ENCODE assay signal across 15 cellular contexts in genomic region chr10:22931948-22932347, GRCh38. TPM values are rescaled to one million over a fixed set of nuclear protein-coding genes. Genes with fewer than 3 reads are reported as not detected.
DNase-seq lines count a peak whose midpoint lies in the region; ATAC-seq and TF ChIP-seq lines count a peak whose summit lies in the region.
"Had no signal": no experiment of that assay in that cellular context is flagged by ENCODE, and none has a peak within 500 bp of the region (broad histone marks: within the 10 kb centered on the region; RNA-seq: fewer than 3 reads in every experiment).

No MANE protein-coding gene starts in this region.

- H3K27ac Mint-ChIP-seq in HFFc6, result no peak overlapping the region
- H3K27ac Mint-ChIP-seq in naive thymus-derived CD4-positive, alpha-beta T cell, result no peak overlapping the region
- H3K27ac Mint-ChIP-seq in T-cell, result no peak overlapping the region
- H3K27ac Mint-ChIP-seq: activated CD4-positive, alpha-beta memory T cell treated with anti-CD3 and anti-CD28 coated beads, Interleukin-2, amount 10 ng/mL, durations not matched to agents 7 days and 5 days; nephron progenitor cell; type B pancreatic cell had no signal

- peaks cover 9% of the 10 kb centered on the region for H3K27me3 Mint-ChIP-seq in HFFc6 (ENCODE audit: insufficient read depth)
- peaks cover 0 to 6% (median 0%) of the 10 kb centered on the region in 5 donors for H3K27me3 Mint-ChIP-seq in naive thymus-derived CD4-positive, alpha-beta T cell
- peaks cover 3 to 4% of the 10 kb centered on the region in 2 donors for H3K27me3 Mint-ChIP-seq in T-cell
- H3K27me3 Mint-ChIP-seq: type B pancreatic cell had no signal

- no peak overlapping the region for H3K9ac ChIP-seq in SK-N-SH

- H3K36me3 Mint-ChIP-seq in HFFc6 (ENCODE audit: low read depth) (no peaks in the 10 kb centered on the region), T-cell (no peaks in the 10 kb centered on the region)
- H3K36me3 Mint-ChIP-seq in naive thymus-derived CD4-positive, alpha-beta T cell, result no peaks in the 10 kb centered on the region
- H3K36me3 Mint-ChIP-seq: type B pancreatic cell had no signal

- intact Hi-C loops in Panc1 (cut with micrococcal nuclease; ENCODE audit: unreplicated experiment) (no loop called here), transverse colon (cut with DNase I; ENCODE audit: low total_unique reads) (no loop called here)
- intact Hi-C loops in naive thymus-derived CD4-positive, alpha-beta T cell (cut with micrococcal nuclease), result no loop called here

- H3K9me2 ChIP-seq in SK-N-SH, result no peaks in the 10 kb centered on the region

- peak; percentile 48 for DNase-seq in HFFc6
- DNase-seq in Panc1 (ENCODE audit: low read depth, low spot score), result peak; percentile 28
- peak; percentile 20 for DNase-seq in glomerular visceral epithelial cell (ENCODE audit: extremely low spot score)
- no peak for DNase-seq in SK-N-SH
- no peak for DNase-seq in transverse colon
- DNase-seq in naive thymus-derived CD4-positive, alpha-beta T cell, result no peak
- DNase-seq in T-cell, result no peak
- DNase-seq: activated CD4-positive, alpha-beta memory T cell treated with anti-CD3 and anti-CD28 coated beads, Interleukin-2, amount 10 ng/mL, durations not matched to agents 7 days and 5 days; H7; nephron progenitor cell; RPMI8226; stimulated activated CD4-positive, alpha-beta T cell treated with anti-CD3 and anti-CD28 coated beads, Interleukin-4, amount 100 ng/mL, for 4 hours had no signal

- no peaks in the 10 kb centered on the region for H4K20me1 ChIP-seq in SK-N-SH (ENCODE audit: insufficient read depth)

- BruUV-seq in Panc1 (replicated peaks; lab: Mats Ljungman, UMichigan), result no TSS peak

- POLR2A ChIA-PET in Panc1 (lab: Charles Lee), result no interaction called here
- POLR2A ChIA-PET in SK-N-SH (lab: Yijun Ruan, JAX), result no interaction called here
- POLR2A ChIA-PET in naive thymus-derived CD4-positive, alpha-beta T cell (lab: Charles Lee), result interaction anchor here (0.7 kb wide), 1 partner anchor 191 kb away, joined by 3 read pairs; no protein-coding TSS in a partner anchor
- POLR2A ChIA-PET in T-cell (lab: Charles Lee), result no interaction called here

- in situ Hi-C loops in Panc1 (cut with HindIII; ENCODE audit: low pct_unique_long_range_greater_than_20kb, low sequenced_read_pairs) (no loop called here), transverse colon (cut with MboI; ENCODE audit: low pct_ligation_motif_present in 1 of 4, low pct_unique_long_range_greater_than_20kb in 1 of 4, low sequenced_read_pairs in 3 of 4) (no loop called here)

- H3K4me2 ChIP-seq in SK-N-SH, result no peak overlapping the region

- H3K79me2 ChIP-seq in SK-N-SH (ENCODE audit: insufficient read depth), result no peaks in the 10 kb centered on the region

- H3K9me3 ChIP-seq in Panc1 (ENCODE audit: control insufficient read depth, insufficient read depth, low read depth, low read length) (no peaks in the 10 kb centered on the region), SK-N-SH (no peaks in the 10 kb centered on the region), transverse colon (no peaks in the 10 kb centered on the region)
- no peaks in the 10 kb centered on the region for H3K9me3 ChIP-seq in naive thymus-derived CD4-positive, alpha-beta T cell (ENCODE audit: control insufficient read depth in 2 of 3, low read length in 3 of 3)

- TF ChIP-seq CTCF in HFFc6 (IDR thresholded peaks at IDR 0.05) (no peak), Panc1 (IDR thresholded peaks at IDR 0.05) (no peak), SK-N-SH (IDR thresholded peaks at IDR 0.05) (no peak), transverse colon (IDR thresholded peaks at IDR 0.05) (no peak)

- no peak overlapping the region for H3K27ac ChIP-seq in Panc1 (ENCODE audit: low read length)
- H3K27ac ChIP-seq in SK-N-SH (ENCODE audit: low read depth in 2 of 2, low read length in 1 of 2), result no peak overlapping the region
- no peak overlapping the region for H3K27ac ChIP-seq in transverse colon
- no peak overlapping the region for H3K27ac ChIP-seq in naive thymus-derived CD4-positive, alpha-beta T cell (ENCODE audit: low read depth, low read length)
- H3K27ac ChIP-seq: cardiac muscle cell had no signal

- CTCF ChIA-PET in Panc1 (lab: Charles Lee), result no interaction called here
- CTCF ChIA-PET in SK-N-SH (lab: Yijun Ruan, JAX), result interaction anchor here (2.1 kb wide), 1 partner anchor 346 kb away, joined by 5 read pairs; no protein-coding TSS in a partner anchor
- CTCF ChIA-PET in naive thymus-derived CD4-positive, alpha-beta T cell (lab: Charles Lee), result no interaction called here
- CTCF ChIA-PET in T-cell (lab: Charles Lee), result interaction anchor here in 1 of 2 donors (0.5 kb wide), 1 partner anchor 1261 kb away, joined by 8 read pairs; no protein-coding TSS in a partner anchor

- H3K27me3 ChIP-seq in Panc1 (ENCODE audit: control insufficient read depth, insufficient read depth, low read length) (no peaks in the 10 kb centered on the region), SK-N-SH (ENCODE audit: insufficient read depth) (no peaks in the 10 kb centered on the region), transverse colon (peaks cover 12% of the 10 kb centered on the region)
- no peaks in the 10 kb centered on the region for H3K27me3 ChIP-seq in naive thymus-derived CD4-positive, alpha-beta T cell (ENCODE audit: control insufficient read depth in 2 of 2, insufficient read depth in 2 of 2, low read length in 2 of 2)
- H3K27me3 ChIP-seq: cardiac muscle cell had no signal

- H3K4me1 Mint-ChIP-seq in HFFc6 (ENCODE audit: low read depth) (no peaks in the 10 kb centered on the region), T-cell (no peaks in the 10 kb centered on the region)
- H3K4me1 Mint-ChIP-seq in naive thymus-derived CD4-positive, alpha-beta T cell, result peaks cover 0 to 2% (median 0%) of the 10 kb centered on the region in 7 donors

- no peak for TF ChIP-seq RAD21 in SK-N-SH (IDR thresholded peaks at IDR 0.05; ENCODE audit: low read length)

- WGBS in SK-N-SH (ENCODE audit: low lambda C conversion rate), result 83% methylated on average over 2 of the region's 2 CpGs
- 25 to 29% methylated on average over 2 of the region's 2 CpGs for WGBS in transverse colon (ENCODE audit: low coverage in 1 of 2), 2 donors

- no peak overlapping the region for H3K4me3 Mint-ChIP-seq in HFFc6
- H3K4me3 Mint-ChIP-seq in naive thymus-derived CD4-positive, alpha-beta T cell, result no peak overlapping the region
- no peak overlapping the region for H3K4me3 Mint-ChIP-seq in T-cell
- H3K4me3 Mint-ChIP-seq: activated CD4-positive, alpha-beta memory T cell treated with anti-CD3 and anti-CD28 coated beads, Interleukin-2, amount 10 ng/mL, durations not matched to agents 7 days and 5 days; nephron progenitor cell; type B pancreatic cell had no signal

- no peaks in the 10 kb centered on the region for H3F3A ChIP-seq in SK-N-SH (replicated peaks; ENCODE audit: insufficient read depth)

- H3K4me1 ChIP-seq in Panc1 (ENCODE audit: control insufficient read depth, insufficient read depth, low read length), result no peaks in the 10 kb centered on the region
- peaks cover 0 to 3% of the 10 kb centered on the region in 2 experiments; a peak in 2 of 4 replicates for H3K4me1 ChIP-seq in SK-N-SH (ENCODE audit: control insufficient read depth in 1 of 2, insufficient read depth in 2 of 2, low read depth in 1 of 2, low read length in 1 of 2)
- peaks cover 0 to 9% (median 0%) of the 10 kb centered on the region in 4 donors for H3K4me1 ChIP-seq in transverse colon
- H3K4me1 ChIP-seq in naive thymus-derived CD4-positive, alpha-beta T cell (ENCODE audit: control insufficient read depth in 2 of 2, insufficient read depth in 2 of 2, low read length in 2 of 2), result no peaks in the 10 kb centered on the region

- H3K36me3 ChIP-seq in Panc1 (ENCODE audit: control insufficient read depth, insufficient read depth, low read length) (no peaks in the 10 kb centered on the region), SK-N-SH (replicated peaks in 1 of 2; ENCODE audit: control insufficient read depth in 1 of 2, insufficient read depth in 2 of 2, low read length in 1 of 2) (no peaks in the 10 kb centered on the region), transverse colon (no peaks in the 10 kb centered on the region)
- H3K36me3 ChIP-seq in naive thymus-derived CD4-positive, alpha-beta T cell (ENCODE audit: control insufficient read depth in 2 of 3, insufficient read depth in 3 of 3, low read length in 3 of 3), result no peaks in the 10 kb centered on the region
- H3K36me3 ChIP-seq: cardiac muscle cell had no signal

- H3K4me3 ChIP-seq in Panc1 (ENCODE audit: low read depth in 2 of 2, low read length in 2 of 2), result no peak overlapping the region
- no peak overlapping the region for H3K4me3 ChIP-seq in SK-N-SH (ENCODE audit: low read depth in 2 of 2, low read length in 1 of 2)
- no peak overlapping the region for H3K4me3 ChIP-seq in transverse colon
- H3K4me3 ChIP-seq in naive thymus-derived CD4-positive, alpha-beta T cell (ENCODE audit: low read length), result no peak overlapping the region
- H3K4me3 ChIP-seq: cardiac muscle cell had no signal

- TF ChIP-seq EP300 in SK-N-SH (IDR thresholded peaks at IDR 0.05; ENCODE audit: borderline replicate concordance in 1 of 2, low read depth in 1 of 2, low read length in 1 of 2) (no peak), transverse colon (IDR thresholded peaks at IDR 0.05; ENCODE audit: low read depth) (no peak)

- H3K9me3 Mint-ChIP-seq in HFFc6, result no peaks in the 10 kb centered on the region
- no peaks in the 10 kb centered on the region for H3K9me3 Mint-ChIP-seq in naive thymus-derived CD4-positive, alpha-beta T cell
- H3K9me3 Mint-ChIP-seq in T-cell, result no peaks in the 10 kb centered on the region
- H3K9me3 Mint-ChIP-seq: activated CD4-positive, alpha-beta memory T cell treated with anti-CD3 and anti-CD28 coated beads, Interleukin-2, amount 10 ng/mL, durations not matched to agents 7 days and 5 days; nephron progenitor cell; type B pancreatic cell had no signal

- TF ChIP-seq POLR2A in transverse colon (IDR thresholded peaks at IDR 0.05), result no peak

- ATAC-seq in GM18517 (IDR thresholded peaks at IDR 0.05; ENCODE audit: unreplicated experiment), result peak; percentile 68
- ATAC-seq in Panc1, result no peak
- no peak for ATAC-seq in naive thymus-derived CD4-positive, alpha-beta T cell
- no peak for ATAC-seq in T-cell (replicated peaks in 1 of 4)

- H2AFZ ChIP-seq in SK-N-SH (ENCODE audit: low read depth), result no peak overlapping the region

TF ChIP-seq in SK-N-SH, 30 proteins besides CTCF, POLR2A, EP300 and RAD21 (continues in another document):
- TF ChIP-seq TAF1 (IDR thresholded peaks at IDR 0.05; ENCODE audit: borderline replicate concordance, low read depth, low read length) (no peak), POLR2AphosphoS5 (IDR thresholded peaks at IDR 0.05; ENCODE audit: low read depth, low read length) (no peak), MEF2A (IDR thresholded peaks at IDR 0.05; ENCODE audit: borderline replicate concordance, low read depth) (no peak)

RNA-seq across cellular contexts. Expression of gene ARMC3, which starts 4.1 kb away (rescaled TPM):
- not detected for total RNA-seq in HFFc6 (2021; fragmentation: NEBNext Ultra II Directional; extraction: Animal tissue kit (Norgen Biotek cat#: 25700))
- total RNA-seq in Panc1 (2021; ENCODE audit: unreplicated experiment) (1.0 TPM), transverse colon (not detected), T-cell (not detected)
- 0.39 TPM for polyA plus RNA-seq in Panc1 (2012; ENCODE audit: insufficient read length)
- polyA plus RNA-seq in SK-N-SH (2012; rRNA removed), result not detected in 2 replicates
- polyA plus RNA-seq in SK-N-SH (2012; cell fraction: cytosol; rRNA removed), result 0.03 and 0.05 TPM in 2 replicates
- polyA plus RNA-seq in SK-N-SH (2012; cell fraction: nucleus; rRNA removed), result 0.05 TPM in 1 of 2 replicates, not detected in the other
- total RNA-seq in naive thymus-derived CD4-positive, alpha-beta T cell, result not detected
- polyA plus RNA-seq in naive thymus-derived CD4-positive, alpha-beta T cell, result not detected
- total RNA-seq: activated CD4-positive, alpha-beta memory T cell treated with anti-CD3 and anti-CD28 coated beads, Interleukin-2, amount 10 ng/mL, durations not matched to agents 7 days and 5 days; cardiac muscle cell had no signal
- polyA plus RNA-seq: cardiac muscle cell had no signal

Comparison
In these comparisons a context has a peak if more than half of its experiments do, and no peak if none do; other contexts are left out.
1. DNase-seq: peak in HFFc6 (single experiment), Panc1 (single experiment) and glomerular visceral epithelial cell (single experiment); none in SK-N-SH (single experiment), transverse colon (single experiment), naive thymus-derived CD4-positive, alpha-beta T cell (0 of 9) and T-cell (0 of 34).